Comparison of ENCODE assay signal across 12 cellular contexts in the genomic region with DNA sequence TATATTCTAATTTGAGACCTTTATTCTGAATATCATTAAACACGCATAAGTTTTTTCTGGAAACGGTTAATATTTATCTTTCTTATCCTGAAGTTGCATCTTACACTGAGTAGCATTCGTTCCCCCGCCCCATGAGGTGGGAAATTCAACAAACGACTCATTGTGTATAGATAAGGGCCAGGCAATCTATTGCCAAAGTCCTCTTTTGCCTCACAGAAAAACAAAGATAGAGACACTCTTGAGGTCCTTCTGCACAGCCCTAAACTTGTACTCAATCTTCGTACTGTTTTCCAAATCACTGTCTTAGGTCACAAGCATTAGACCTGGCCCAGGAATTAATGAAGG.
A peak's percentile ranks its signal among the peaks of the same experiment; 100 is the strongest.
DNase-seq lines count a peak whose midpoint lies in the region; ATAC-seq, FAIRE-seq and TF ChIP-seq lines count a peak whose summit lies in the region.
"Had no signal": no experiment of that assay in that cellular context is flagged by ENCODE, and none has a peak within 500 bp of the region (broad histone marks: within the 10 kb centered on the region; RNA-seq: fewer than 3 reads in every experiment).

No MANE protein-coding gene starts in this region.

- H3K4me3 ChIP-seq in bronchial epithelial cell (ENCODE audit: low read depth, low read length): no peak overlapping the region
- H3K4me3 ChIP-seq in right atrium auricular region: no peak overlapping the region
- H3K4me3 ChIP-seq in ovary: no peak overlapping the region
- no peak overlapping the region for H3K4me3 ChIP-seq in upper lobe of right lung
- H3K4me3 ChIP-seq: mucosa of descending colon, SK-N-MC had no signal

- TF ChIP-seq POLR2A in ovary (IDR thresholded peaks at IDR 0.05): no peak

- no peak for TF ChIP-seq EP300 in ovary (IDR thresholded peaks at IDR 0.05)

- TF ChIP-seq CTCF in bronchial epithelial cell (IDR thresholded peaks at IDR 0.05; ENCODE audit: insufficient read depth, low read length, severe bottlenecking) (no peak), right atrium auricular region (IDR thresholded peaks at IDR 0.05) (no peak), ovary (IDR thresholded peaks at IDR 0.05) (no peak), upper lobe of right lung (IDR thresholded peaks at IDR 0.05) (no peak)

- peak; percentile 90 for FAIRE-seq in bronchial epithelial cell (lab: Jason Lieb, UNC)

- H3K27me3 ChIP-seq in bronchial epithelial cell (ENCODE audit: control insufficient read depth, insufficient read depth, low read length) (peaks cover 4% of the 10 kb centered on the region), right atrium auricular region (no peaks in the 10 kb centered on the region), ovary (no peaks in the 10 kb centered on the region), upper lobe of right lung (no peaks in the 10 kb centered on the region)

- H3K9me3 ChIP-seq in right atrium auricular region (no peaks in the 10 kb centered on the region), ovary (no peaks in the 10 kb centered on the region), upper lobe of right lung (no peaks in the 10 kb centered on the region)
- H3K9me3 ChIP-seq: mucosa of descending colon had no signal

- 13% methylated on average over 6 of the region's 6 CpGs for WGBS in ovary, 3 donors

- ATAC-seq in upper lobe of right lung: no peak

- DNase-seq in bronchial epithelial cell (ENCODE audit: low read depth): no peak
- DNase-seq in right atrium auricular region (ENCODE audit: low spot score): no peak
- no peak for DNase-seq in ovary
- no peak for DNase-seq in upper lobe of right lung
- DNase-seq in posterior cingulate gyrus: no peak
- DNase-seq in stimulated activated CD4-positive, alpha-beta T cell treated with anti-CD3 and anti-CD28 coated beads, Interleukin-4, amount 100 ng/mL, for 1 hour: no peak
- DNase-seq in Ammon's horn (ENCODE audit: low spot score): no peak
- DNase-seq: activated B cell treated with CpG ODN at 0.5 μM for 24 hours; activated naive CD8-positive, alpha-beta T cell treated with anti-CD3 and anti-CD28 coated beads, Interleukin-2, amount 50 U/mL, for 24 hours; KG1 had no signal

- intact Hi-C loops in ovary (cut with DNase I): no loop called here
- intact Hi-C loops in upper lobe of right lung (cut with DNase I): no loop called here
- intact Hi-C loops in posterior cingulate gyrus (cut with DNase I): no loop called here

- no peaks in the 10 kb centered on the region for H3K36me3 ChIP-seq in bronchial epithelial cell (ENCODE audit: control insufficient read depth, insufficient read depth, low read length)
- H3K36me3 ChIP-seq in right atrium auricular region: no peaks in the 10 kb centered on the region
- no peaks in the 10 kb centered on the region for H3K36me3 ChIP-seq in ovary
- no peaks in the 10 kb centered on the region for H3K36me3 ChIP-seq in upper lobe of right lung

- H3K4me1 ChIP-seq in right atrium auricular region: peaks cover 0 to 38% of the 10 kb centered on the region in 2 donors
- H3K4me1 ChIP-seq in ovary (ENCODE audit: insufficient read depth): peaks cover 19% of the 10 kb centered on the region
- peaks cover 16% of the 10 kb centered on the region for H3K4me1 ChIP-seq in upper lobe of right lung

- peak overlapping the region; percentile 88 to 95 for H3K27ac ChIP-seq in right atrium auricular region
- peak overlapping the region; percentile 74 to 86 for H3K27ac ChIP-seq in ovary
- H3K27ac ChIP-seq in upper lobe of right lung: peak overlapping the region; percentile 75
